8 cellular contexts compared by ENCODE assay signal in genomic region chr3:9792405-9793160, GRCh38. TPM values are rescaled to one million over a fixed set of nuclear protein-coding genes. Genes with fewer than 3 reads are reported as not detected.
DNase-seq lines count a peak whose midpoint lies in the region; ATAC-seq and TF ChIP-seq lines count a peak whose summit lies in the region.

Gene ARPC4, plus strand, starts transcription at chr3:9793082. Its CDS starts 40 bp downstream, at chr3:9793122.
Gene TADA3, minus strand, starts transcription at chr3:9792473. Its CDS starts 1,007 bp downstream, at chr3:9791466.

- no peaks in the 10 kb centered on the region for H3K9me3 ChIP-seq in suprapubic skin

- TF ChIP-seq EP300 in suprapubic skin (IDR thresholded peaks at IDR 0.05), result no peak

- H3K36me3 Mint-ChIP-seq in activated naive CD4-positive, alpha-beta T cell treated with anti-CD3 and anti-CD28 coated beads, Interleukin-2, amount 50 U/mL, for 24 hours, result peaks cover 26% of the 10 kb centered on the region

- DNase-seq in GM10266 (ENCODE audit: extremely low spot score) (peak; percentile 93), NCI-H1092 treated with DMSO at 0.1 percent for 48 hours (lab: John Stamatoyannopoulos, UW) (peak; percentile 97), globus pallidus (ENCODE audit: low spot score) (peak; percentile 95), occipital lobe (lab: John Stamatoyannopoulos, UW) (peak; percentile 91), suprapubic skin (ENCODE audit: low spot score in 2 of 2) (peak; percentile 96)

- TF ChIP-seq CTCF in GM10266 (IDR thresholded peaks at IDR 0.05; ENCODE audit: control insufficient read depth, insufficient read depth, low read depth, missing control alignments) (no peak), suprapubic skin (IDR thresholded peaks at IDR 0.05) (peak in 1 of 2 donors; percentile 17)

- H3K27ac Mint-ChIP-seq in activated naive CD4-positive, alpha-beta T cell treated with anti-CD3 and anti-CD28 coated beads, Interleukin-2, amount 50 U/mL, for 24 hours, result peak within 1 kb of the TSS; percentile 99

- no peaks in the 10 kb centered on the region for H3K9me3 Mint-ChIP-seq in activated naive CD4-positive, alpha-beta T cell treated with anti-CD3 and anti-CD28 coated beads, Interleukin-2, amount 50 U/mL, for 24 hours

- peak; percentile 75 for ATAC-seq in HG02623 (IDR thresholded peaks at IDR 0.05; ENCODE audit: unreplicated experiment)
- ATAC-seq in SK-N-SH treated with all-trans-retinoic acid at 6 μM for 48 hours, result peak; percentile 93

- no peaks in the 10 kb centered on the region for H3K27me3 ChIP-seq in suprapubic skin

- H3K4me1 Mint-ChIP-seq in activated naive CD4-positive, alpha-beta T cell treated with anti-CD3 and anti-CD28 coated beads, Interleukin-2, amount 50 U/mL, for 24 hours, result peaks cover 67% of the 10 kb centered on the region

- H3K4me3 Mint-ChIP-seq in activated naive CD4-positive, alpha-beta T cell treated with anti-CD3 and anti-CD28 coated beads, Interleukin-2, amount 50 U/mL, for 24 hours, result peak within 1 kb of the TSS; percentile 95

- no peaks in the 10 kb centered on the region for H3K27me3 Mint-ChIP-seq in activated naive CD4-positive, alpha-beta T cell treated with anti-CD3 and anti-CD28 coated beads, Interleukin-2, amount 50 U/mL, for 24 hours

- H3K36me3 ChIP-seq in suprapubic skin, result peaks cover 29% of the 10 kb centered on the region

- H3K4me1 ChIP-seq in suprapubic skin, result peaks cover 28% of the 10 kb centered on the region

- TF ChIP-seq POLR2A in suprapubic skin (IDR thresholded peaks at IDR 0.05), result peak; percentile 17 to 65

- under 1% methylated on average over 36 of the region's 65 CpGs for WGBS in suprapubic skin

- peak within 1 kb of the TSS; percentile 93 for H3K27ac ChIP-seq in suprapubic skin

- peak within 1 kb of the TSS; percentile 85 for H3K4me3 ChIP-seq in suprapubic skin

TF ChIP-seq in SK-N-SH treated with all-trans-retinoic acid at 6 μM for 48 hours, 23 proteins besides CTCF, POLR2A, EP300 and RAD21:
- no peak for TF ChIP-seq ESRRG (CRISPR knock-in tag; IDR thresholded peaks at IDR 0.05)
- TF ChIP-seq BACH2 (CRISPR knock-in tag; IDR thresholded peaks at IDR 0.05; ENCODE audit: borderline replicate concordance), result no peak
- no peak for TF ChIP-seq CSDC2 (CRISPR knock-in tag; IDR thresholded peaks at IDR 0.05)
- TF ChIP-seq ZNF70 (CRISPR knock-in tag; IDR thresholded peaks at IDR 0.05), result no peak
- TF ChIP-seq GLIS3 (CRISPR knock-in tag; IDR thresholded peaks at IDR 0.05), result no peak

RNA-seq across cellular contexts. Expression of gene ARPC4, which starts in this region (rescaled TPM):
- total RNA-seq in occipital lobe (162 TPM), suprapubic skin (100 to 1,000 TPM; 107 to 132 (median 124) TPM)

RNA-seq across cellular contexts. Expression of gene TADA3, which starts in this region (rescaled TPM):
- total RNA-seq in occipital lobe, result 28.1 TPM
- 10 to 100 TPM; 27.6 to 45.0 (median 38.8) TPM for total RNA-seq in suprapubic skin

Comparison
In these comparisons a context has a peak if more than half of its experiments do, and no peak if none do; other contexts are left out.
1. Peak in every context shown above with its lines: DNase-seq, ATAC-seq, H3K4me3 ChIP-seq and H3K27ac ChIP-seq.